Comparison of ENCODE assay signal across 9 cellular contexts in the genomic region with DNA sequence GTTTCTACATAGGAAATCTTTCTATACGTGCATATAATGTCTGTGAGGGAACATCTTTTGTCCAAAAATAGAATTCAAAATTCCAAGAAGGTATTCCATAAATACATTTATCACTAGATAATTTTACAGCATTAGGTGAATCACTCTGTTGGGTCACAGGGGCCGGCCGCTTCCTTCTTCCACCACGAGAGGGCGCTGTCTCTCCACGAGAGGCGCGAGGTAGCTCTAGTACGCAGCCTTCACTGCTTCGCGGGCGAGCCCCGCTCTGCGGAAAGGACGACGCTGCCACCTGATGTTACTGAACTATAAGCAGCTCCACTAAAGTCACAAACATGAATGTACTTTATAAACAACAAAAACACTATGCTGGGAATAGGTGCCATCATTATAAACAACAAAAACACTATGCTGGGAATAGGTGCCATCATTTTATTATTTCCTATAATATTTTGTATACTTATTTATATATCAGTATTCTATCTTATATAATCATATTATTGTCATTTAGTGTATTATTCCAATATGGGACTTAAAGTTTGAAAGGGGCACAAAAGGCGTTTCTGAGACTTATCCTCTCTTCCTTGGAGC.
A peak's percentile ranks its signal among the peaks of the same experiment; 100 is the strongest.
DNase-seq lines count a peak whose midpoint lies in the region; ATAC-seq and TF ChIP-seq lines count a peak whose summit lies in the region.
"Had no signal": no experiment of that assay in that cellular context is flagged by ENCODE, and none has a peak within 500 bp of the region (broad histone marks: within the 10 kb centered on the region; RNA-seq: fewer than 3 reads in every experiment).

No MANE protein-coding gene starts in this region.

- no peak overlapping the region for H3K4me3 ChIP-seq in right atrium auricular region

- ATAC-seq in HG02610 (IDR thresholded peaks at IDR 0.05; ENCODE audit: unreplicated experiment) = peak; percentile 70
- peak; percentile 94 for ATAC-seq in sciatic nerve
- ATAC-seq in HG03439 (IDR thresholded peaks at IDR 0.05; ENCODE audit: unreplicated experiment) = no peak

- intact Hi-C loops in sciatic nerve (cut with DNase I) = loop anchor here (10.0 kb wide), 1 partner anchor 696 kb away; no protein-coding TSS in a partner anchor

- H3K4me1 ChIP-seq in right atrium auricular region = no peaks in the 10 kb centered on the region

- DNase-seq in Daoy (ENCODE audit: low read depth) (peak; percentile 80), NCI-H2029 (lab: John Stamatoyannopoulos, UW) (peak; percentile 75), T1000 (lab: John Stamatoyannopoulos, UW) (peak; percentile 6), amygdala (lab: John Stamatoyannopoulos, UW) (peak in 55 of 56 donors; percentile 6 to 91 (median 65)), right atrium auricular region (ENCODE audit: low spot score) (peak; percentile 92), sciatic nerve (ENCODE audit: low spot score) (peak; percentile 96)

- TF ChIP-seq CTCF in right atrium auricular region (IDR thresholded peaks at IDR 0.05) = peak; percentile 98

- H3K27ac ChIP-seq in right atrium auricular region = no peak overlapping the region
- H3K27ac ChIP-seq: epithelial cell of prostate had no signal

- H3K36me3 ChIP-seq in right atrium auricular region = peaks cover 1% of the 10 kb centered on the region

- no peaks in the 10 kb centered on the region for H3K9me3 ChIP-seq in right atrium auricular region

- no peaks in the 10 kb centered on the region for H3K27me3 ChIP-seq in right atrium auricular region

Comparison
In these comparisons a context has a peak if more than half of its experiments do, and no peak if none do; other contexts are left out.
1. DNase-seq: peak in every context shown above with its lines; median percentile 96 in sciatic nerve; 92 in right atrium auricular region; 80 in Daoy; 75 in NCI-H2029; 65 in amygdala; 6 in T1000.